In genomic region chr10:48031390-48031789, GRCh38 we compare ENCODE assay signal across 14 cellular contexts. TPM values are rescaled to one million over a fixed set of nuclear protein-coding genes. Genes with fewer than 3 reads are reported as not detected.
"Had no signal": no experiment of that assay in that cellular context is flagged by ENCODE, and none has a peak within 500 bp of the region (broad histone marks: within the 10 kb centered on the region; RNA-seq: fewer than 3 reads in every experiment).

No MANE protein-coding gene starts in this region.

RNA-seq across cellular contexts. Expression of gene FAM25C, which starts 31.8 kb away (rescaled TPM):
- total RNA-seq: activated B cell treated with CpG ODN at 0.5 μM for 24 hours; activated CD8-positive, alpha-beta T cell treated with anti-CD3 and anti-CD28 coated beads for 36 hours; activated T-cell treated with anti-CD3 and anti-CD28 coated beads, Interleukin-2, amount 50 U/mL, for 4 hours; activated T-helper 17 cell treated with anti-CD3 and anti-CD28 coated beads, Interleukin-2, amount 50 U/mL, for 72 hours; astrocyte; bronchial epithelial cell; cardiac septum; cerebellum; fibroblast of lung; fibroblast of villous mesenchyme; gastroesophageal sphincter; glomerular endothelial cell; T-helper 17 cell had no signal
- polyA plus RNA-seq: adipose tissue, fibroblast of lung had no signal
